In the genomic region with DNA sequence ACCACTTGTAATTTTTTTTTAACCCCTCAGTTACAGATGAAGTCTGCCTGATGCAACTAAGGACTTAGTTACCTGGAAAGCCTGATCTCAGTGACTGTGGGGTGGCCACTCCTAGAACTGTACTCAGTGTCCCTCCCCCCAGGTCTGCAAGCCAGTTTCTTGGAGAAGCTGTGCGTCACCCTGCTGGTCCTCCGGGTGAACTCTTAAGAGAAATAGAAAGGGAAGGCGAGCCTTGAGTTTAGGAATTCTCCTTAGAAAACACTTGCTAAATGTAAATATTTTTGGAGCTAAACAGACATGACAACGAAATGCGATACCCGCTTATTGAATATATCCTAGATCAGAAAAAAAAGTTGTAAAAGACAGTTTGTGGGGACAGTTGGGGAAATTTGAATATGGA, we compare ENCODE assay signal across 8 cellular contexts. TPM values are rescaled to one million over a fixed set of nuclear protein-coding genes. Genes with fewer than 3 reads are reported as not detected.
DNase-seq lines count a peak whose midpoint lies in the region; ATAC-seq, FAIRE-seq and TF ChIP-seq lines count a peak whose summit lies in the region.
"Had no signal": no experiment of that assay in that cellular context is flagged by ENCODE, and none has a peak within 500 bp of the region (broad histone marks: within the 10 kb centered on the region; RNA-seq: fewer than 3 reads in every experiment).

No MANE protein-coding gene starts in this region.

- no peaks in the 10 kb centered on the region for H3K36me3 ChIP-seq in endothelial cell of umbilical vein (ENCODE audit: control insufficient read depth in 2 of 2, extremely low read depth in 1 of 2, insufficient read depth in 2 of 2, low read length in 2 of 2)
- H3K36me3 ChIP-seq in mesodermal cell (ENCODE audit: control insufficient read depth, insufficient read depth, low read length), result peaks cover 18% of the 10 kb centered on the region
- H3K36me3 ChIP-seq in upper lobe of right lung, result no peaks in the 10 kb centered on the region

- peak; percentile 91 for ATAC-seq in upper lobe of right lung
- ATAC-seq in HG02798 (IDR thresholded peaks at IDR 0.05; ENCODE audit: poor library complexity, unreplicated experiment), result no peak
- ATAC-seq in GM21528 (IDR thresholded peaks at IDR 0.05; ENCODE audit: low FRiP score, unreplicated experiment), result no peak
- ATAC-seq: left colon had no signal

- no peak overlapping the region for H3K9ac ChIP-seq in endothelial cell of umbilical vein (replicated peaks; ENCODE audit: extremely low read depth, insufficient read depth, low read length)

- no peak overlapping the region for H3K27ac ChIP-seq in endothelial cell of umbilical vein (ENCODE audit: insufficient read depth, low read depth, low read length)
- H3K27ac ChIP-seq in mesodermal cell (ENCODE audit: low read depth, low read length, severe bottlenecking), result peak overlapping the region; percentile 74
- H3K27ac ChIP-seq in upper lobe of right lung, result peak overlapping the region; percentile 27

- BruUV-seq in endothelial cell of umbilical vein (replicated peaks; lab: Mats Ljungman, UMichigan), result no TSS peak

- peak; percentile 76 for DNase-seq in NCI-H460 (ENCODE audit: extremely low read depth, low read depth)
- peak; percentile 37 for DNase-seq in endothelial cell of umbilical vein (ENCODE audit: low read depth, low spot score)
- DNase-seq in upper lobe of right lung, result no peak
- no peak for DNase-seq in NCI-H2196 treated with DMSO at 0.1 percent for 48 hours (lab: John Stamatoyannopoulos, UW; ENCODE audit: unreplicated experiment)

- peak; percentile 26 for FAIRE-seq in endothelial cell of umbilical vein (lab: Jason Lieb, UNC)

- peaks cover 2% of the 10 kb centered on the region for H3K4me1 ChIP-seq in endothelial cell of umbilical vein (ENCODE audit: control insufficient read depth, extremely low read depth, insufficient read depth, low read length)
- peaks cover 26% of the 10 kb centered on the region for H3K4me1 ChIP-seq in mesodermal cell (ENCODE audit: control insufficient read depth, insufficient read depth, low read length, poor library complexity, severe bottlenecking)
- H3K4me1 ChIP-seq in upper lobe of right lung, result no peaks in the 10 kb centered on the region

- H3K4me3 ChIP-seq in endothelial cell of umbilical vein (replicated peaks in 1 of 3; ENCODE audit: insufficient read depth in 1 of 3, low read depth in 1 of 3, low read length in 3 of 3) (peak overlapping the region in 1 of 3 experiments; percentile 11), mesodermal cell (ENCODE audit: extremely low read depth, insufficient read depth, low read length, poor library complexity, severe bottlenecking) (no peak overlapping the region), upper lobe of right lung (peak overlapping the region; percentile 34)

- no peak overlapping the region for H2AFZ ChIP-seq in endothelial cell of umbilical vein (ENCODE audit: low read depth, low read length)

- no peak for TF ChIP-seq POLR2A in endothelial cell of umbilical vein (IDR thresholded peaks at IDR 0.05; ENCODE audit: low read depth, low read length)

- H3K27me3 ChIP-seq in endothelial cell of umbilical vein (ENCODE audit: control insufficient read depth in 2 of 2, insufficient read depth in 2 of 2, low read length in 2 of 2) (no peaks in the 10 kb centered on the region), upper lobe of right lung (no peaks in the 10 kb centered on the region)

- POLR2A ChIA-PET in endothelial cell of umbilical vein (lab: Charles Lee), result no interaction called here

- H3K9me1 ChIP-seq in endothelial cell of umbilical vein (replicated peaks; ENCODE audit: control insufficient read depth, extremely low read depth, insufficient read depth, low read length), result no peaks in the 10 kb centered on the region

- H3K9me3 ChIP-seq in endothelial cell of umbilical vein (replicated peaks; ENCODE audit: control insufficient read depth, insufficient read depth, low read length) (no peaks in the 10 kb centered on the region), mesodermal cell (ENCODE audit: control insufficient read depth, low read length) (no peaks in the 10 kb centered on the region), upper lobe of right lung (no peaks in the 10 kb centered on the region)

- H4K20me1 ChIP-seq in endothelial cell of umbilical vein (replicated peaks; ENCODE audit: control insufficient read depth, extremely low read depth, insufficient read depth, low read length), result no peaks in the 10 kb centered on the region

- peak overlapping the region; percentile 17 for H3K4me2 ChIP-seq in endothelial cell of umbilical vein (ENCODE audit: insufficient read depth, low read length)

- intact Hi-C loops in endothelial cell of umbilical vein (cut with micrococcal nuclease), result no loop called here
- intact Hi-C loops in upper lobe of right lung (cut with DNase I), result no loop called here

- H3K79me2 ChIP-seq in endothelial cell of umbilical vein (ENCODE audit: control insufficient read depth, insufficient read depth, low read length), result no peaks in the 10 kb centered on the region

- 70 to 94% methylated on average over 3 of the region's 6 CpGs for WGBS in mesodermal cell (ENCODE audit: insufficient coverage in 2 of 2), 2 experiments

- dilution Hi-C loops in endothelial cell of umbilical vein (cut with MboI; ENCODE audit: extremely low pct_ligation_motif_present, low sequenced_read_pairs), result no loop called here

- TF ChIP-seq CTCF in endothelial cell of umbilical vein (IDR thresholded peaks at IDR 0.05; ENCODE audit: extremely low read depth in 1 of 2, insufficient read depth in 1 of 2, low read depth in 1 of 2, low read length in 2 of 2), result no peak
- TF ChIP-seq CTCF in upper lobe of right lung (IDR thresholded peaks at IDR 0.05), result no peak

- CTCF ChIA-PET in endothelial cell of umbilical vein (lab: Charles Lee), result interaction anchor here (1.5 to 1.6 kb wide), 3 partner anchors 70 to 106 kb away, joined by 3 to 5 read pairs (median 3); no protein-coding TSS in a partner anchor

TF ChIP-seq in endothelial cell of umbilical vein, 7 proteins besides CTCF, POLR2A, EP300 and RAD21:
- TF ChIP-seq, protein P1, sequence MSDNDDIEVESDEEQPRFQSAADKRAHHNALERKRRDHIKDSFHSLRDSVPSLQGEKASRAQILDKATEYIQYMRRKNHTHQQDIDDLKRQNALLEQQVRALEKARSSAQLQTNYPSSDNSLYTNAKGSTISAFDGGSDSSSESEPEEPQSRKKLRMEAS (IDR thresholded peaks at IDR 0.05; ENCODE audit: insufficient read depth, insufficient read length), result no peak
- no peak for TF ChIP-seq POLR2AphosphoS5 (IDR thresholded peaks at IDR 0.05; ENCODE audit: insufficient read depth, low read depth, low read length)
- no peak for TF ChIP-seq MYC (IDR thresholded peaks at IDR 0.05; ENCODE audit: low read depth, low read length)
- TF ChIP-seq FOS (IDR thresholded peaks at IDR 0.05; ENCODE audit: borderline replicate concordance, insufficient read depth, low read length), result no peak
- no peak for TF ChIP-seq EZH2 (IDR thresholded peaks at IDR 0.05; ENCODE audit: borderline replicate concordance, low read depth, low read length, severe bottlenecking)
- TF ChIP-seq JUN (IDR thresholded peaks at IDR 0.05; ENCODE audit: borderline replicate concordance, insufficient read depth, insufficient read length, low read depth), result no peak
- TF ChIP-seq GATA2 (IDR thresholded peaks at IDR 0.05; ENCODE audit: insufficient read depth, insufficient read length, low read depth, low read length), result no peak

RNA-seq across cellular contexts. Expression of gene SLC16A4, which starts 0.7 kb away (rescaled TPM):
- total RNA-seq in NCI-H460 (2014; rRNA removed; shearing (Covaris generic)), result 412 and 417 TPM in 2 replicates
- polyA plus RNA-seq in NCI-H460 (2014; cell fraction: nucleus; rRNA removed), result 87.0 and 106 TPM in 2 replicates
- total RNA-seq in endothelial cell of umbilical vein (2.1 and 2.8 TPM in 2 replicates), upper lobe of right lung (15.9 TPM)
- polyA plus RNA-seq in endothelial cell of umbilical vein, result 6.3 and 7.2 TPM in 2 replicates
- polyA plus RNA-seq in endothelial cell of umbilical vein (2011; cell fraction: cytosol; rRNA removed), result 3.4 and 3.9 TPM in 2 replicates
- polyA plus RNA-seq in endothelial cell of umbilical vein (2011; cell fraction: nucleus; rRNA removed), result 2.3 and 2.7 TPM in 2 replicates
- 3.0 and 6.4 TPM in 2 replicates for polyA plus RNA-seq in endothelial cell of umbilical vein (2012)
- polyA minus RNA-seq in endothelial cell of umbilical vein, result 13.8 and 15.8 TPM in 2 replicates
- not detected for polyA minus RNA-seq in endothelial cell of umbilical vein (2011; cell fraction: cytosol; rRNA and poly(A)+ RNA removed)
- polyA minus RNA-seq in endothelial cell of umbilical vein (2011; cell fraction: nucleus; rRNA and poly(A)+ RNA removed), result 2.0 and 4.2 TPM in 2 replicates
- 6.6 TPM for polyA plus RNA-seq in mesodermal cell (2013, experiment 1 of 2)
- 5.8 TPM for polyA plus RNA-seq in mesodermal cell (2013, experiment 2 of 2)

RNA-seq across cellular contexts. Expression of gene LAMTOR5, which starts 17.4 kb away (rescaled TPM):
- 188 and 200 TPM in 2 replicates for total RNA-seq in NCI-H460 (2014; rRNA removed; shearing (Covaris generic))
- 68.3 and 86.8 TPM in 2 replicates for polyA plus RNA-seq in NCI-H460 (2014; cell fraction: nucleus; rRNA removed)
- 137 and 150 TPM in 2 replicates for total RNA-seq in endothelial cell of umbilical vein
- 484 and 503 TPM in 2 replicates for polyA plus RNA-seq in endothelial cell of umbilical vein
- polyA plus RNA-seq in endothelial cell of umbilical vein (2011; cell fraction: cytosol; rRNA removed), result 372 and 407 TPM in 2 replicates
- 109 and 119 TPM in 2 replicates for polyA plus RNA-seq in endothelial cell of umbilical vein (2011; cell fraction: nucleus; rRNA removed)
- 225 and 259 TPM in 2 replicates for polyA plus RNA-seq in endothelial cell of umbilical vein (2012)
- polyA minus RNA-seq in endothelial cell of umbilical vein, result 145 and 179 TPM in 2 replicates
- polyA minus RNA-seq in endothelial cell of umbilical vein (2011; cell fraction: cytosol; rRNA and poly(A)+ RNA removed), result 41.3 TPM
- 23.7 and 25.8 TPM in 2 replicates for polyA minus RNA-seq in endothelial cell of umbilical vein (2011; cell fraction: nucleus; rRNA and poly(A)+ RNA removed)
- polyA plus RNA-seq in mesodermal cell (2013, experiment 1 of 2), result 178 TPM
- 183 TPM for polyA plus RNA-seq in mesodermal cell (2013, experiment 2 of 2)
- total RNA-seq in upper lobe of right lung, result 110 TPM

RNA-seq across cellular contexts. Expression of gene RBM15, which starts 50.9 kb away (rescaled TPM):
- 32.3 and 37.1 TPM in 2 replicates for total RNA-seq in NCI-H460 (2014; rRNA removed; shearing (Covaris generic))
- polyA plus RNA-seq in NCI-H460 (2014; cell fraction: nucleus; rRNA removed), result 12.7 and 22.3 TPM in 2 replicates
- total RNA-seq in endothelial cell of umbilical vein (26.9 and 29.5 TPM in 2 replicates), upper lobe of right lung (22.1 TPM)
- polyA plus RNA-seq in endothelial cell of umbilical vein, result 7.3 and 8.5 TPM in 2 replicates
- 7.7 and 7.8 TPM in 2 replicates for polyA plus RNA-seq in endothelial cell of umbilical vein (2011; cell fraction: cytosol; rRNA removed)
- polyA plus RNA-seq in endothelial cell of umbilical vein (2011; cell fraction: nucleus; rRNA removed), result 16.0 and 17.9 TPM in 2 replicates
- polyA plus RNA-seq in endothelial cell of umbilical vein (2012), result 3.9 and 5.5 TPM in 2 replicates
- 68.5 and 70.8 TPM in 2 replicates for polyA minus RNA-seq in endothelial cell of umbilical vein
- polyA minus RNA-seq in endothelial cell of umbilical vein (2011; cell fraction: cytosol; rRNA and poly(A)+ RNA removed), result 44.8 TPM
- polyA minus RNA-seq in endothelial cell of umbilical vein (2011; cell fraction: nucleus; rRNA and poly(A)+ RNA removed), result 66.8 and 80.4 TPM in 2 replicates
- polyA plus RNA-seq in mesodermal cell (2013, experiment 1 of 2), result 10.4 TPM
- 8.1 TPM for polyA plus RNA-seq in mesodermal cell (2013, experiment 2 of 2)

Comparison
In these comparisons a context has a peak if more than half of its experiments do, and no peak if none do; other contexts are left out.
1. DNase-seq: peak in NCI-H460 (single experiment) and endothelial cell of umbilical vein (single experiment); none in upper lobe of right lung (single experiment) and NCI-H2196 treated with DMSO at 0.1 percent for 48 hours (single experiment).
2. RNA of gene SLC16A4, which starts 0.7 kb away (total RNA-seq): 412 to 417 TPM in NCI-H460; 15.9 TPM in upper lobe of right lung (single experiment) and 2.1 to 2.8 TPM in endothelial cell of umbilical vein; every median in the first group is over 10 times any median in the second.